8 cellular contexts compared by ENCODE assay signal in the genomic region with DNA sequence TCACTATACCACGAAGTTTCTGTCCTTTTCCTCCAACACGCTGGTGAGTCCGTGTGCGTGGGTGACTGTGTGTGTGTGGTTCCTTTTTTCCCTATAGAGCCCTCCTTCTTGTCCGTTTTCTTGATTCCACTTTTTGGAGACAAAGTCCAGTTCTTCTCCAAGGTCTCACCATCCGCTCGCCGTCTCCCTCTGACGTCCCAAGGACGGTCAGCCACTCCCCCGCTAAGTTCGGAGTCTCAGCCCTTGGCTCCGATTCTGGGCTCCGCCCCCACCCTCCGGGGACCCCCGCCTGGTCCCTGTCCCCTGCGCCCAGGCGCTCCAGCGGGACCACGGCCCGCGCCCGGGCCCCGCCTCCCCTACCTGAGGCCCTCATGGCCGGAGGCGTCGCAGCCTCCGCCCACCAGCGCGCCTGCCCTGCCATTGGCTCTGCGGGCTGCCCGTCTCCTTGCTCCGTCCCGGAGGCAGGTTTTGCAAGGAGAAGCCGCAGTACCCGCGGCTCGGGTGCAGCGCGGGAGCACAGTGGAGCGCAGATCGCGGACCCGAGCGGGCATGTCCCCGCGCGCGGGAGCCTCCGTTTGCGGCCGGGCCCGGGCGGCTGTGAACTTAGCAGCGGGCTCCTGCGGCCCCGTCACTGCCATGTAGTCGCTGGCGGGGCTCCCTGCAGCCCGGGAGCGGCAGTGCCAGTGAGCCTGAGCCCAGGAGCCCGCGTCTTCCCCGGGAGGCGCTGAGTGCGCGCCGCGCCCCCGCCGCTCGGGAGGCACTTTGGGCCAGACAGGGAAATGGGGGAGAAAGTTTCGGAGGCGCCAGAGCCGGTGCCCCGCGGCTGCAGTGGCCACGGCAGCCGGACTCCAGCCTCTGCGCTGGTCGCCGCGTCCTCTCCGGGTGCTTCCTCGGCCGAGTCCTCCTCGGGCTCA. TPM values are rescaled to one million over a fixed set of nuclear protein-coding genes. Genes with fewer than 3 reads are reported as not detected.
DNase-seq lines count a peak whose midpoint lies in the region; ATAC-seq and TF ChIP-seq lines count a peak whose summit lies in the region.

Gene MAST4 (plus strand): TSS at position 517 of the 914 bp plus-strand sequence. CDS start 263 bp downstream, at position 780.

- no peak within 1 kb of the TSS for H4K91ac ChIP-seq in IMR-90 (ENCODE audit: insufficient read depth, low read depth, low read length)

- DNase-seq in DMS153 (lab: John Stamatoyannopoulos, UW) (peak; percentile 63), IMR-90 (peak; percentile 67), OCI-LY7 (ENCODE audit: low spot score) (peak; percentile 83), fibroblast of villous mesenchyme (ENCODE audit: low read depth) (peak; percentile 71), natural killer cell (no peak)

- no peak within 1 kb of the TSS for H4K5ac ChIP-seq in IMR-90 (ENCODE audit: low read depth, low read length)

- no peak within 1 kb of the TSS for H2BK20ac ChIP-seq in IMR-90 (ENCODE audit: low read depth, low read length)

- H3K27ac ChIP-seq in IMR-90 (ENCODE audit: insufficient read depth, low read length) (no peak within 1 kb of the TSS), OCI-LY7 (ENCODE audit: low read depth, low read length, poor library complexity, severe bottlenecking) (no peak within 1 kb of the TSS), subcutaneous abdominal adipose tissue (ENCODE audit: low read depth, low read length) (peak within 1 kb of the TSS; percentile 78)

- H3K23ac ChIP-seq in IMR-90 (ENCODE audit: low read depth, low read length) = no peak within 1 kb of the TSS; the same call in 1 of the 2 replicates

- H3K4ac ChIP-seq in IMR-90 (ENCODE audit: low read depth, low read length) = no peak within 1 kb of the TSS

- 2% methylated on average over 40 of the region's 87 CpGs; no CpG with 5 or more reads in 1 of the 2 experiments for WGBS in IMR-90 (ENCODE audit: extremely low coverage in 2 of 2, insufficient read length in 1 of 2), 2 experiments

- H3K27ac Mint-ChIP-seq in activated T-helper 17 cell treated with anti-CD3 and anti-CD28 coated beads, Interleukin-2, amount 50 U/mL, for 72 hours = no peak within 1 kb of the TSS
- H3K27ac Mint-ChIP-seq in natural killer cell = no peak within 1 kb of the TSS

- peak within 1 kb of the TSS; percentile 60 for H3K4me3 Mint-ChIP-seq in activated T-helper 17 cell treated with anti-CD3 and anti-CD28 coated beads, Interleukin-2, amount 50 U/mL, for 72 hours
- peak within 1 kb of the TSS; percentile 69 for H3K4me3 Mint-ChIP-seq in natural killer cell

- H3K36me3 ChIP-seq in IMR-90 (ENCODE audit: control insufficient read depth, insufficient read depth, low read length) (no peaks in the 10 kb centered on the region), OCI-LY7 (ENCODE audit: insufficient read depth, low read length) (no peaks in the 10 kb centered on the region), subcutaneous abdominal adipose tissue (ENCODE audit: control insufficient read depth in 5 of 5, insufficient read depth in 5 of 5, low read length in 5 of 5) (no peaks in the 10 kb centered on the region)

- in situ Hi-C loops in IMR-90 (cut with MboI; ENCODE audit: low sequenced_read_pairs) = no loop called here

- no peak within 1 kb of the TSS for H3K14ac ChIP-seq in IMR-90 (replicated peaks; ENCODE audit: low read depth, low read length)

- H3K9me2 ChIP-seq in OCI-LY7 (ENCODE audit: insufficient read depth, low read length) = no peaks in the 10 kb centered on the region

- H3K9ac ChIP-seq in IMR-90 (ENCODE audit: low read depth, low read length) (no peak within 1 kb of the TSS), subcutaneous abdominal adipose tissue (ENCODE audit: low read length in 5 of 5) (peak within 1 kb of the TSS; percentile 8 to 78 (median 64))

- H3K4me1 ChIP-seq in IMR-90 (ENCODE audit: control insufficient read depth, insufficient read depth, low read length) = no peaks in the 10 kb centered on the region; the same call in 1 of the 2 replicates
- H3K4me1 ChIP-seq in OCI-LY7 (ENCODE audit: insufficient read depth, low read length, poor library complexity, severe bottlenecking) = no peaks in the 10 kb centered on the region
- H3K4me1 ChIP-seq in subcutaneous abdominal adipose tissue (ENCODE audit: control insufficient read depth in 5 of 5, insufficient read depth in 5 of 5, low read length in 5 of 5) = peaks cover 0 to 49% (median 34%) of the 10 kb centered on the region in 5 donors

- no peak within 1 kb of the TSS for H3K56ac ChIP-seq in IMR-90 (ENCODE audit: extremely low read depth, insufficient read depth, low read length)

- CTCF ChIA-PET in IMR-90 (lab: Yijun Ruan, JAX) (no interaction called here), OCI-LY7 (lab: Charles Lee; ENCODE audit: unreplicated experiment) (no interaction called here)

- H3K27me3 ChIP-seq in IMR-90 (ENCODE audit: control insufficient read depth, insufficient read depth, low read length) (peaks cover 31% of the 10 kb centered on the region), subcutaneous abdominal adipose tissue (ENCODE audit: control insufficient read depth in 5 of 5, insufficient read depth in 4 of 5, low read length in 5 of 5) (peaks cover 0 to 18% (median 8%) of the 10 kb centered on the region in 5 donors)

- H2AK5ac ChIP-seq in IMR-90 (ENCODE audit: low read depth, low read length) = no peak within 1 kb of the TSS

- dilution Hi-C loops in IMR-90 (cut with HindIII; ENCODE audit: low sequenced_read_pairs, unreplicated experiment) = no loop called here

- H2BK5ac ChIP-seq in IMR-90 (ENCODE audit: low read depth, low read length, poor library complexity, severe bottlenecking) = no peak within 1 kb of the TSS

- intact Hi-C loops in IMR-90 (cut with micrococcal nuclease) (no loop called here), OCI-LY7 (cut with micrococcal nuclease; ENCODE audit: unreplicated experiment) (loop anchor here (2.0 to 10.0 kb wide), 3 partner anchors 29 to 109 kb away; no protein-coding TSS in a partner anchor), natural killer cell (cut with micrococcal nuclease) (no loop called here)

- H4K20me1 ChIP-seq in IMR-90 (ENCODE audit: insufficient read depth, low read length) (no peaks in the 10 kb centered on the region), OCI-LY7 (ENCODE audit: insufficient read depth, low read length) (no peaks in the 10 kb centered on the region)

- H3K79me2 ChIP-seq in OCI-LY7 (ENCODE audit: insufficient read depth, low read depth, low read length) = no peaks in the 10 kb centered on the region

- H2BK120ac ChIP-seq in IMR-90 (ENCODE audit: low read depth, low read length) = no peak within 1 kb of the TSS

- no peak within 1 kb of the TSS for H3K18ac ChIP-seq in IMR-90 (ENCODE audit: low read depth, low read length)

- no peak within 1 kb of the TSS for H4K8ac ChIP-seq in IMR-90 (ENCODE audit: low read depth in 2 of 2, low read length in 2 of 2)

- no peak for TF ChIP-seq POLR2A in IMR-90 (IDR thresholded peaks at IDR 0.05; ENCODE audit: low read depth, low read length)

- peaks cover 53% of the 10 kb centered on the region for H3K27me3 Mint-ChIP-seq in activated T-helper 17 cell treated with anti-CD3 and anti-CD28 coated beads, Interleukin-2, amount 50 U/mL, for 72 hours
- H3K27me3 Mint-ChIP-seq in natural killer cell (ENCODE audit: low read depth in 2 of 2) = peaks cover 35 to 59% of the 10 kb centered on the region in 2 donors

- TF ChIP-seq RAD21 in IMR-90 (IDR thresholded peaks at IDR 0.05; ENCODE audit: low read length) = no peak

- no TSS peak for BruUV-seq in IMR-90 (replicated peaks; lab: Mats Ljungman, UMichigan)
- BruUV-seq in OCI-LY7 (replicated peaks; lab: Mats Ljungman, UMichigan) = no TSS peak

- ATAC-seq in GM21576 (IDR thresholded peaks at IDR 0.05; ENCODE audit: unreplicated experiment) (peak; percentile 96), IMR-90 (ENCODE audit: low read depth) (peak; percentile 99), natural killer cell (peak in 2 of 3 donors; percentile 66 to 67)
- ATAC-seq in activated T-helper 17 cell treated with anti-CD3 and anti-CD28 coated beads, Interleukin-2, amount 50 U/mL, for 72 hours (replicated peaks) = peak; percentile 90

- H3K4me3 ChIP-seq in IMR-90 (ENCODE audit: insufficient read depth, low read depth, low read length) (peak within 1 kb of the TSS; percentile 47), OCI-LY7 (ENCODE audit: low read depth, low read length, poor library complexity, severe bottlenecking) (peak within 1 kb of the TSS; percentile 73), fibroblast of villous mesenchyme (ENCODE audit: low read depth, low read length) (peak within 1 kb of the TSS; percentile 56), subcutaneous abdominal adipose tissue (ENCODE audit: low read depth in 1 of 5, low read length in 5 of 5) (peak within 1 kb of the TSS; percentile 70 to 94 (median 80))

- no peak within 1 kb of the TSS for H2BK15ac ChIP-seq in IMR-90 (ENCODE audit: low read depth, low read length)

- peak within 1 kb of the TSS; percentile 80 for H3K4me2 ChIP-seq in IMR-90 (ENCODE audit: low read depth, low read length)
- H3K4me2 ChIP-seq in OCI-LY7 (ENCODE audit: low read length) = peak within 1 kb of the TSS; percentile 97

- H2AK9ac ChIP-seq in IMR-90 (replicated peaks; ENCODE audit: low read depth, low read length, poor library complexity) = peak within 1 kb of the TSS; percentile 35

- H3K36me3 Mint-ChIP-seq in activated T-helper 17 cell treated with anti-CD3 and anti-CD28 coated beads, Interleukin-2, amount 50 U/mL, for 72 hours (ENCODE audit: low read depth) = no peaks in the 10 kb centered on the region
- no peaks in the 10 kb centered on the region for H3K36me3 Mint-ChIP-seq in natural killer cell

- H3K9me1 ChIP-seq in IMR-90 (ENCODE audit: insufficient read depth, low read length) = no peaks in the 10 kb centered on the region

- POLR2A ChIA-PET in IMR-90 (lab: Charles Lee; ENCODE audit: unreplicated experiment) = no interaction called here
- POLR2A ChIA-PET in OCI-LY7 (lab: Charles Lee) = interaction anchor here (0.6 kb wide), 1 partner anchor 1303 kb away, joined by 4 read pairs; no protein-coding TSS in a partner anchor

- no peaks in the 10 kb centered on the region for H3K9me3 Mint-ChIP-seq in activated T-helper 17 cell treated with anti-CD3 and anti-CD28 coated beads, Interleukin-2, amount 50 U/mL, for 72 hours
- no peaks in the 10 kb centered on the region for H3K9me3 Mint-ChIP-seq in natural killer cell

- no peaks in the 10 kb centered on the region for H3K79me1 ChIP-seq in IMR-90 (ENCODE audit: low read depth in 1 of 2, low read length in 2 of 2)

- H2AFZ ChIP-seq in IMR-90 (replicated peaks; ENCODE audit: low read length, poor library complexity) = peak within 1 kb of the TSS; percentile 91
- peak within 1 kb of the TSS; percentile 79 for H2AFZ ChIP-seq in OCI-LY7 (ENCODE audit: low read length)

- TF ChIP-seq CTCF in IMR-90 (conservative IDR thresholded peaks at IDR 0.05; ENCODE audit: low read depth, low read length) (no peak), OCI-LY7 (conservative IDR thresholded peaks at IDR 0.05; ENCODE audit: low read length) (no peak), fibroblast of villous mesenchyme (IDR thresholded peaks at IDR 0.05; ENCODE audit: insufficient read depth, low read depth, low read length) (no peak), natural killer cell (IDR thresholded peaks at IDR 0.05) (no peak)

- no peaks in the 10 kb centered on the region for H3K4me1 Mint-ChIP-seq in activated T-helper 17 cell treated with anti-CD3 and anti-CD28 coated beads, Interleukin-2, amount 50 U/mL, for 72 hours
- peaks cover 0 to 3% of the 10 kb centered on the region in 2 donors for H3K4me1 Mint-ChIP-seq in natural killer cell

- H3K9me3 ChIP-seq in IMR-90 (ENCODE audit: control insufficient read depth, insufficient read depth, low read length) = no peaks in the 10 kb centered on the region
- no peaks in the 10 kb centered on the region for H3K9me3 ChIP-seq in OCI-LY7 (ENCODE audit: low read length)
- H3K9me3 ChIP-seq in subcutaneous abdominal adipose tissue (ENCODE audit: control insufficient read depth in 5 of 5, low read length in 5 of 5) = no peaks in the 10 kb centered on the region

RNA-seq across cellular contexts. Expression of gene MAST4, which starts in this region (rescaled TPM):
- total RNA-seq in IMR-90 (2012; rRNA removed) = 5.8 and 6.8 TPM in 2 replicates
- 4.8 and 5.1 TPM in 2 replicates for polyA plus RNA-seq in IMR-90 (2012; rRNA removed)
- 4.0 and 4.5 TPM in 2 replicates for polyA plus RNA-seq in IMR-90 (2012; cell fraction: cytosol; rRNA removed)
- 10.3 and 12.9 TPM in 2 replicates for polyA plus RNA-seq in IMR-90 (2012; cell fraction: nucleus; rRNA removed; ENCODE audit: low replicate concordance)
- total RNA-seq in OCI-LY7 (2014; rRNA removed; shearing (Covaris generic)) = 0.85 and 1.3 TPM in 2 replicates
- total RNA-seq in OCI-LY7 (2022) = 17.1 and 21.9 TPM in 2 replicates
- total RNA-seq in activated T-helper 17 cell treated with anti-CD3 and anti-CD28 coated beads, Interleukin-2, amount 50 U/mL, for 72 hours = 100 to 1,000 TPM in 1 of 2 donors, 10 to 100 TPM in 1; 42.1 to 103 TPM
- 5.8 and 8.2 TPM in 2 replicates for total RNA-seq in fibroblast of villous mesenchyme
- 10 to 100 TPM in 2 of 3 donors, 1 to 10 TPM in 1; 6.5 to 14.1 (median 12.7) TPM for total RNA-seq in natural killer cell
